Comparison of ENCODE assay signal across 15 cellular contexts in the genomic region with DNA sequence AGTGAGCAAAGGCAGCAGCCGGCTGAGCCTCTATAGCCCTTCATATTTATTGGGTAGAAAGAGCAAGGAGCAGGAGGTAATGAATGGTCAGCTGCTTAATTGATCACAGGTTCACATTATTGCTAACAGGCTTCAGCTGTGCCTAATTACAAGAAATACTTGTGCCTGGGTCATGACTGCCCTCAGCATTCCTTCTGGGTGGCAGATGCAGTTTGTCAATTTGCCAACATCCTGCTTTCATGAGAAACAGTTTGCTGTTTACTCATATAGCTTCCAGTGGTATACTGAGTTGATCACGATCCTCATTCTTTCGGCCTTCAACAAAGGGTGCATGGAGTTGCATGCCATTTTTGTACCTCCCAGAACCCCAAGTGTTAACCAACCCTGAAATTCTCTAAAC.
"Had no signal": no experiment of that assay in that cellular context is flagged by ENCODE, and none has a peak within 500 bp of the region (broad histone marks: within the 10 kb centered on the region; RNA-seq: fewer than 3 reads in every experiment).

No MANE protein-coding gene starts in this region.

- ATAC-seq: activated CD4-positive, alpha-beta T cell treated with anti-CD3 and anti-CD28 coated beads for 36 hours; activated CD8-positive, alpha-beta T cell treated with anti-CD3 and anti-CD28 coated beads, Interleukin-2, amount 10 ng/mL, durations not matched to agents 7 days and 5 days had no signal

- H3K27me3 ChIP-seq: adrenal gland, ovary, tibial artery, vagina had no signal

- H3K9me3 ChIP-seq: adrenal gland, ovary, tibial artery, vagina had no signal

- H3K4me3 ChIP-seq: adrenal gland, coronary artery, ovary, skin epidermis, tibial artery, vagina had no signal

- H3K4me1 ChIP-seq: tibial artery, vagina had no signal

- DNase-seq: activated CD4-positive, alpha-beta T cell treated with anti-CD3 and anti-CD28 coated beads for 36 hours; activated CD8-positive, alpha-beta memory T cell treated with anti-CD3 and anti-CD28 coated beads, Interleukin-2, amount 50 U/mL, for 48 hours; activated CD8-positive, alpha-beta T cell treated with anti-CD3 and anti-CD28 coated beads, Interleukin-2, amount 10 ng/mL, durations not matched to agents 7 days and 5 days; activated naive CD4-positive, alpha-beta T cell treated with anti-CD3 and anti-CD28 coated beads for 36 hours; adrenal gland; caudate nucleus; effector CD4-positive, alpha-beta T cell; head of caudate nucleus; ovary; retina; tibial artery; WERI-Rb-1 had no signal

- H3K27ac ChIP-seq: adrenal gland, coronary artery, ovary, skin epidermis, tibial artery, vagina, WERI-Rb-1 had no signal

- H3K36me3 ChIP-seq: adrenal gland, ovary, tibial artery, vagina, WERI-Rb-1 had no signal
